In genomic region chr19:28569132-28570114, GRCh38 we compare ENCODE assay signal across 24 cellular contexts.
"Had no signal": no experiment of that assay in that cellular context is flagged by ENCODE, and none has a peak within 500 bp of the region (broad histone marks: within the 10 kb centered on the region; RNA-seq: fewer than 3 reads in every experiment).

No MANE protein-coding gene starts in this region.

- H3K4me3 ChIP-seq: esophagus muscularis mucosa, heart left ventricle, testis, transverse colon, uterus had no signal

- H3K27ac ChIP-seq: brain microvascular endothelial cell, esophagus muscularis mucosa, foreskin keratinocyte, heart left ventricle, testis, transverse colon, uterus had no signal

- ATAC-seq: effector memory CD8-positive, alpha-beta T cell; foreskin keratinocyte; heart left ventricle; left cardiac atrium; naive thymus-derived CD8-positive, alpha-beta T cell; right cardiac atrium; stimulated activated naive CD8-positive, alpha-beta T cell treated with anti-CD3 and anti-CD28 coated beads, Interleukin-15, Interleukin-2, amounts not matched to agents 100 U/mL and 50 U/mL, for 24 hours had no signal

- DNase-seq: activated CD4-positive, alpha-beta memory T cell treated with anti-CD3 and anti-CD28 coated beads for 36 hours; activated CD4-positive, alpha-beta T cell treated with anti-CD3 and anti-CD28 coated beads, Interleukin-2, amount 10 ng/mL, durations not matched to agents 24 days and 14 days; activated CD8-positive, alpha-beta memory T cell treated with anti-CD3 and anti-CD28 coated beads, Interleukin-2, amount 50 U/mL, for 4 hours; activated gamma-delta T cell treated with Interleukin-2 at 50 U/mL for 16 hours; activated naive CD4-positive, alpha-beta T cell treated with anti-CD3 and anti-CD28 coated beads, Interleukin-2, amount 50 U/mL, for 16 hours; activated T-cell treated with anti-CD3 and anti-CD28 coated beads, Interleukin-2, amount 50 U/mL, for 1 hour; amniotic stem cell; brain microvascular endothelial cell; cortex of kidney; effector memory CD8-positive, alpha-beta T cell; foreskin keratinocyte; heart left ventricle; hypothalamus; left cardiac atrium; midbrain; naive thymus-derived CD8-positive, alpha-beta T cell; right cardiac atrium; stimulated activated CD4-positive, alpha-beta T cell treated with anti-CD3 and anti-CD28 coated beads, Interleukin-4, amount 100 ng/mL, for 1 hour; stimulated activated naive CD8-positive, alpha-beta T cell treated with anti-CD3 and anti-CD28 coated beads, Interleukin-15, Interleukin-2, amounts not matched to agents 100 U/mL and 50 U/mL, for 24 hours; T-helper 1 cell; testis; transverse colon; uterus had no signal
